Comparison of ENCODE assay signal across 9 cellular contexts in genomic region chr17:43780135-43780534, GRCh38. TPM values are rescaled to one million over a fixed set of nuclear protein-coding genes. Genes with fewer than 3 reads are reported as not detected.
A peak's percentile ranks its signal among the peaks of the same experiment; 100 is the strongest.
DNase-seq lines count a peak whose midpoint lies in the region; ATAC-seq lines count a peak whose summit lies in the region.
"Had no signal": no experiment of that assay in that cellular context is flagged by ENCODE, and none has a peak within 500 bp of the region (broad histone marks: within the 10 kb centered on the region; RNA-seq: fewer than 3 reads in every experiment).

Gene CFAP97D1, plus strand, starts transcription at chr17:43780435. Its CDS starts 28 bp downstream, at chr17:43780463.

- peaks cover 44% of the 10 kb centered on the region for H3K27me3 Mint-ChIP-seq in activated naive CD8-positive, alpha-beta T cell treated with anti-CD3 and anti-CD28 coated beads, Interleukin-2, amount 10 ng/mL, durations not matched to agents 7 days and 5 days
- H3K27me3 Mint-ChIP-seq in immature natural killer cell (ENCODE audit: low read depth in 3 of 3), result peaks cover 4 to 15% (median 13%) of the 10 kb centered on the region in 3 donors
- H3K27me3 Mint-ChIP-seq in stimulated activated naive B cell treated with anti-CD40 and anti-IgM and Interleukin-4, amounts not matched to agents 10 μg/mL and 1 μg/mL and 100 μg/mL, for 72 hours, result peaks cover 24 to 56% of the 10 kb centered on the region in 2 donors

- no peaks in the 10 kb centered on the region for H3K9me3 Mint-ChIP-seq in activated naive CD8-positive, alpha-beta T cell treated with anti-CD3 and anti-CD28 coated beads, Interleukin-2, amount 10 ng/mL, durations not matched to agents 7 days and 5 days
- H3K9me3 Mint-ChIP-seq in immature natural killer cell, result no peaks in the 10 kb centered on the region
- no peaks in the 10 kb centered on the region for H3K9me3 Mint-ChIP-seq in stimulated activated naive B cell treated with anti-CD40 and anti-IgM and Interleukin-4, amounts not matched to agents 10 μg/mL and 1 μg/mL and 100 μg/mL, for 72 hours

- peaks cover 25% of the 10 kb centered on the region for H3K27me3 ChIP-seq in HUES64 (ENCODE audit: insufficient read depth, low read length)

- H3K4me1 Mint-ChIP-seq in activated naive CD8-positive, alpha-beta T cell treated with anti-CD3 and anti-CD28 coated beads, Interleukin-2, amount 10 ng/mL, durations not matched to agents 7 days and 5 days, result peaks cover 2% of the 10 kb centered on the region
- peaks cover 7 to 15% of the 10 kb centered on the region in 2 donors for H3K4me1 Mint-ChIP-seq in immature natural killer cell
- H3K4me1 Mint-ChIP-seq in stimulated activated naive B cell treated with anti-CD40 and anti-IgM and Interleukin-4, amounts not matched to agents 10 μg/mL and 1 μg/mL and 100 μg/mL, for 72 hours, result peaks cover 4 to 16% of the 10 kb centered on the region in 2 donors

- H3K4me3 Mint-ChIP-seq in activated naive CD8-positive, alpha-beta T cell treated with anti-CD3 and anti-CD28 coated beads, Interleukin-2, amount 10 ng/mL, durations not matched to agents 7 days and 5 days, result peak within 1 kb of the TSS; percentile 76
- peak within 1 kb of the TSS; percentile 69 to 80 (median 74) for H3K4me3 Mint-ChIP-seq in immature natural killer cell
- peak within 1 kb of the TSS; percentile 76 to 90 for H3K4me3 Mint-ChIP-seq in stimulated activated naive B cell treated with anti-CD40 and anti-IgM and Interleukin-4, amounts not matched to agents 10 μg/mL and 1 μg/mL and 100 μg/mL, for 72 hours

- no peaks in the 10 kb centered on the region for H3K9me3 ChIP-seq in HUES64 (ENCODE audit: insufficient read depth, low read depth, low read length)
- H3K9me3 ChIP-seq: mucosa of descending colon had no signal

- WGBS in HUES64, result 71% methylated on average over 7 of the region's 7 CpGs

- H3K27ac ChIP-seq in HUES64 (ENCODE audit: low read depth, low read length), result no peak within 1 kb of the TSS

- POLR2A ChIA-PET in activated naive CD8-positive, alpha-beta T cell treated with anti-CD3 and anti-CD28 coated beads, Interleukin-2, amount 10 ng/mL, durations not matched to agents 7 days and 5 days (lab: Charles Lee), result no interaction called here

- H3K4me3 ChIP-seq in HUES64 (ENCODE audit: low read length), result peak within 1 kb of the TSS; percentile 95

- no peaks in the 10 kb centered on the region for H3K36me3 Mint-ChIP-seq in activated naive CD8-positive, alpha-beta T cell treated with anti-CD3 and anti-CD28 coated beads, Interleukin-2, amount 10 ng/mL, durations not matched to agents 7 days and 5 days
- H3K36me3 Mint-ChIP-seq in immature natural killer cell, result no peaks in the 10 kb centered on the region
- peaks cover 2 to 8% of the 10 kb centered on the region in 2 donors for H3K36me3 Mint-ChIP-seq in stimulated activated naive B cell treated with anti-CD40 and anti-IgM and Interleukin-4, amounts not matched to agents 10 μg/mL and 1 μg/mL and 100 μg/mL, for 72 hours

- ATAC-seq in activated naive CD8-positive, alpha-beta T cell treated with anti-CD3 and anti-CD28 coated beads, Interleukin-2, amount 10 ng/mL, durations not matched to agents 7 days and 5 days (ENCODE audit: low read depth), result no peak
- no peak for ATAC-seq in stimulated activated naive B cell treated with anti-CD40 and anti-IgM and Interleukin-4, amounts not matched to agents 10 μg/mL and 1 μg/mL and 100 μg/mL, for 72 hours (replicated peaks)
- ATAC-seq in HG03442 (IDR thresholded peaks at IDR 0.05; ENCODE audit: unreplicated experiment), result no peak
- ATAC-seq: mucosa of descending colon had no signal

- no peak within 1 kb of the TSS for H3K27ac Mint-ChIP-seq in activated naive CD8-positive, alpha-beta T cell treated with anti-CD3 and anti-CD28 coated beads, Interleukin-2, amount 10 ng/mL, durations not matched to agents 7 days and 5 days
- peak within 1 kb of the TSS in 2 of 6 donors; percentile 39 to 40 for H3K27ac Mint-ChIP-seq in immature natural killer cell
- H3K27ac Mint-ChIP-seq in stimulated activated naive B cell treated with anti-CD40 and anti-IgM and Interleukin-4, amounts not matched to agents 10 μg/mL and 1 μg/mL and 100 μg/mL, for 72 hours, result peak within 1 kb of the TSS; percentile 51

- DNase-seq in activated naive CD8-positive, alpha-beta T cell treated with anti-CD3 and anti-CD28 coated beads, Interleukin-2, amount 10 ng/mL, durations not matched to agents 7 days and 5 days, result no peak
- DNase-seq in immature natural killer cell (no peak), HT-29 (ENCODE audit: low spot score) (no peak), NCI-H2196 (lab: John Stamatoyannopoulos, UW; ENCODE audit: unreplicated experiment) (no peak), DMS79 (lab: John Stamatoyannopoulos, UW) (no peak)
- no peak for DNase-seq in stimulated activated naive B cell treated with anti-CD40 and anti-IgM and Interleukin-4, amounts not matched to agents 10 μg/mL and 1 μg/mL and 100 μg/mL, for 72 hours

- peaks cover 5% of the 10 kb centered on the region; the same call in 1 of the 2 replicates for H3K4me1 ChIP-seq in HUES64 (ENCODE audit: insufficient read depth, low read length)

- peaks cover 9% of the 10 kb centered on the region; the same call in 1 of the 2 replicates for H3K36me3 ChIP-seq in HUES64 (ENCODE audit: insufficient read depth, low read length)

- peak within 1 kb of the TSS; percentile 93; the same call in 1 of the 2 replicates for H3K9ac ChIP-seq in HUES64 (ENCODE audit: low read depth, low read length)

RNA-seq across cellular contexts. Expression of gene CFAP97D1, which starts in this region (rescaled TPM):
- polyA plus RNA-seq in HUES64 (2013, experiment 1 of 2), result not detected
- not detected for polyA plus RNA-seq in HUES64 (2013, experiment 2 of 2)
- not detected for total RNA-seq in activated naive CD8-positive, alpha-beta T cell treated with anti-CD3 and anti-CD28 coated beads, Interleukin-2, amount 10 ng/mL, durations not matched to agents 7 days and 5 days
- polyA plus RNA-seq in immature natural killer cell, result not detected
- 0.05 and 0.26 TPM in 2 replicates for total RNA-seq in HT-29 (2014; rRNA removed; shearing (Covaris generic))
- total RNA-seq: mucosa of descending colon had no signal
